In genomic region chr2:99818842-99819241, GRCh38 we compare ENCODE assay signal across 13 cellular contexts.
DNase-seq lines count a peak whose midpoint lies in the region; ATAC-seq, FAIRE-seq and TF ChIP-seq lines count a peak whose summit lies in the region.
"Had no signal": no experiment of that assay in that cellular context is flagged by ENCODE, and none has a peak within 500 bp of the region (broad histone marks: within the 10 kb centered on the region; RNA-seq: fewer than 3 reads in every experiment).

No MANE protein-coding gene starts in this region.

- DNase-seq in DMS53 (lab: John Stamatoyannopoulos, UW): peak; percentile 66
- no peak for DNase-seq in DMS53 treated with DMSO at 0.1 percent for 48 hours (lab: John Stamatoyannopoulos, UW; ENCODE audit: unreplicated experiment)
- peak; percentile 36 for DNase-seq in NAMALWA (ENCODE audit: low spot score)
- peak; percentile 51 for DNase-seq in bronchial epithelial cell (ENCODE audit: low read depth)
- peak; percentile 65 to 78 for DNase-seq in lung microvascular endothelial cell (ENCODE audit: low read depth in 2 of 2)
- DNase-seq in NOMO-1 treated with DMSO at 0.1 percent for 48 hours (lab: John Stamatoyannopoulos, UW; ENCODE audit: unreplicated experiment): no peak
- no peak for DNase-seq in activated CD8-positive, alpha-beta memory T cell treated with anti-CD3 and anti-CD28 coated beads for 24 hours
- DNase-seq: activated effector memory CD4-positive, alpha-beta T cell treated with anti-CD3 and anti-CD28 coated beads, Interleukin-2, amount 50 U/mL, for 16 hours; nucleus accumbens; Peyer's patch; upper lobe of left lung had no signal

- H3K27me3 ChIP-seq in bronchial epithelial cell (ENCODE audit: control insufficient read depth, insufficient read depth, low read length): peaks cover 1% of the 10 kb centered on the region
- H3K27me3 ChIP-seq: Peyer's patch, upper lobe of left lung had no signal

- ATAC-seq in GM19328 (IDR thresholded peaks at IDR 0.05; ENCODE audit: unreplicated experiment): no peak

- FAIRE-seq in bronchial epithelial cell (lab: Jason Lieb, UNC): no peak
- FAIRE-seq: A204.1 had no signal

- H3K36me3 ChIP-seq in bronchial epithelial cell (ENCODE audit: control insufficient read depth, insufficient read depth, low read length): no peaks in the 10 kb centered on the region
- H3K36me3 ChIP-seq: Peyer's patch, upper lobe of left lung had no signal

- no peak overlapping the region for H3K4me3 ChIP-seq in bronchial epithelial cell (ENCODE audit: low read depth, low read length)
- H3K4me3 ChIP-seq: Peyer's patch, upper lobe of left lung had no signal

- peak; percentile 21 for TF ChIP-seq CTCF in bronchial epithelial cell (IDR thresholded peaks at IDR 0.05; ENCODE audit: insufficient read depth, low read length, severe bottlenecking)

Comparison
In these comparisons a context has a peak if more than half of its experiments do, and no peak if none do; other contexts are left out.
1. DNase-seq: peak in DMS53 (single experiment), NAMALWA (single experiment), bronchial epithelial cell (single experiment) and lung microvascular endothelial cell (2 of 2); none in DMS53 treated with DMSO at 0.1 percent for 48 hours (single experiment), NOMO-1 treated with DMSO at 0.1 percent for 48 hours (single experiment) and activated CD8-positive, alpha-beta memory T cell treated with anti-CD3 and anti-CD28 coated beads for 24 hours (single experiment).